In genomic region chr5:27818888-27819287, GRCh38 we compare ENCODE assay signal across 19 cellular contexts.
A peak's percentile ranks its signal among the peaks of the same experiment; 100 is the strongest.
DNase-seq lines count a peak whose midpoint lies in the region; TF ChIP-seq lines count a peak whose summit lies in the region.
"Had no signal": no experiment of that assay in that cellular context is flagged by ENCODE, and none has a peak within 500 bp of the region (broad histone marks: within the 10 kb centered on the region; RNA-seq: fewer than 3 reads in every experiment).

No MANE protein-coding gene starts in this region.

- no peak overlapping the region for H3K27ac ChIP-seq in esophagus muscularis mucosa (replicated peaks in 1 of 4)
- H3K27ac ChIP-seq: BLaER1 treated with 17β-estradiol and CSF1 and Interleukin-3, amounts not matched to agents 10 nM and 100 nM; PC-9; RWPE1 had no signal

- intact Hi-C loops in esophagus muscularis mucosa (cut with DNase I): no loop called here

- TF ChIP-seq CTCF in choroid plexus epithelial cell (conservative IDR thresholded peaks at IDR 0.05; ENCODE audit: low read depth, low read length): no peak
- no peak for TF ChIP-seq CTCF in esophagus muscularis mucosa (IDR thresholded peaks at IDR 0.05)

- 28% methylated on average over 1 of the region's 1 CpG for WGBS in esophagus muscularis mucosa

- no peaks in the 10 kb centered on the region for H3K4me1 ChIP-seq in esophagus muscularis mucosa

- no peaks in the 10 kb centered on the region for H3K27me3 ChIP-seq in esophagus muscularis mucosa
- H3K27me3 ChIP-seq: BLaER1 treated with 17β-estradiol and CSF1 and Interleukin-3, amounts not matched to agents 10 nM and 100 nM; MG63 had no signal

- DNase-seq in DMS53 (lab: John Stamatoyannopoulos, UW): peak; percentile 64
- peak; percentile 35 for DNase-seq in HCEC 1CT
- peak; percentile 34 for DNase-seq in choroid plexus epithelial cell (ENCODE audit: low read depth)
- peak; percentile 20 for DNase-seq in middle frontal gyrus (ENCODE audit: extremely low spot score, low spot score)
- no peak for DNase-seq in esophagus muscularis mucosa (ENCODE audit: extremely low spot score)
- DNase-seq in NCI-H2196 treated with DMSO at 0.1 percent for 48 hours (lab: John Stamatoyannopoulos, UW; ENCODE audit: unreplicated experiment): no peak
- DNase-seq in NCI-H2081 treated with DMSO at 0.1 percent for 48 hours (lab: John Stamatoyannopoulos, UW): no peak
- DNase-seq: CD8-positive, alpha-beta memory T cell; DMS79; H7; IMR-90; MG63; NCI-H1048; NCI-H69; PC-9; SIG-M5; T-helper 1 cell had no signal

- TF ChIP-seq EP300 in esophagus muscularis mucosa (IDR thresholded peaks at IDR 0.05): no peak

- no peaks in the 10 kb centered on the region for H3K9me3 ChIP-seq in esophagus muscularis mucosa
- H3K9me3 ChIP-seq: BLaER1 treated with 17β-estradiol and CSF1 and Interleukin-3, amounts not matched to agents 10 nM and 100 nM; MG63 had no signal

- no peaks in the 10 kb centered on the region for H3K36me3 ChIP-seq in esophagus muscularis mucosa
- H3K36me3 ChIP-seq: BLaER1 treated with 17β-estradiol and CSF1 and Interleukin-3, amounts not matched to agents 10 nM and 100 nM; MG63 had no signal

- TF ChIP-seq POLR2A in esophagus muscularis mucosa (IDR thresholded peaks at IDR 0.05; ENCODE audit: low read depth): no peak

- no peak overlapping the region for H3K4me3 ChIP-seq in choroid plexus epithelial cell (ENCODE audit: low read depth, low read length)
- H3K4me3 ChIP-seq in esophagus muscularis mucosa: no peak overlapping the region
- H3K4me3 ChIP-seq: BLaER1 treated with 17β-estradiol and CSF1 and Interleukin-3, amounts not matched to agents 10 nM and 100 nM; MG63; PC-9 had no signal

Comparison
In these comparisons a context has a peak if more than half of its experiments do, and no peak if none do; other contexts are left out.
1. DNase-seq: peak in DMS53 (single experiment), HCEC 1CT (single experiment), choroid plexus epithelial cell (single experiment) and middle frontal gyrus (single experiment); none in esophagus muscularis mucosa (single experiment), NCI-H2196 treated with DMSO at 0.1 percent for 48 hours (single experiment) and NCI-H2081 treated with DMSO at 0.1 percent for 48 hours (single experiment).